In genomic region chrX:30181353-30181752, GRCh38 we compare ENCODE assay signal across 18 cellular contexts.
A peak's percentile ranks its signal among the peaks of the same experiment; 100 is the strongest.
DNase-seq lines count a peak whose midpoint lies in the region; ATAC-seq lines count a peak whose summit lies in the region.
"Had no signal": no experiment of that assay in that cellular context is flagged by ENCODE, and none has a peak within 500 bp of the region (broad histone marks: within the 10 kb centered on the region; RNA-seq: fewer than 3 reads in every experiment).

No MANE protein-coding gene starts in this region.

- ATAC-seq in GM18867 (IDR thresholded peaks at IDR 0.05; ENCODE audit: unreplicated experiment) (peak; percentile 92), GM21360 (IDR thresholded peaks at IDR 0.05; ENCODE audit: unreplicated experiment) (peak; percentile 59), HG03045 (IDR thresholded peaks at IDR 0.05; ENCODE audit: unreplicated experiment) (peak; percentile 66), HG03439 (IDR thresholded peaks at IDR 0.05; ENCODE audit: unreplicated experiment) (no peak), GM21367 (IDR thresholded peaks at IDR 0.05; ENCODE audit: unreplicated experiment) (no peak)

- DNase-seq in foreskin melanocyte: peak; percentile 6
- no peak for DNase-seq in activated T-cell treated with anti-CD3 and anti-CD28 coated beads, Interleukin-2, amount 50 U/mL, for 1 hour
- no peak for DNase-seq in activated CD4-positive, alpha-beta T cell treated with anti-CD3 and anti-CD28 coated beads, Interleukin-2, amount 50 U/mL, for 4 hours
- DNase-seq: CD4-positive, alpha-beta T cell; DMS79 treated with DMSO at 0.1 percent for 48 hours; GDM1; GM23248; MV-4-11; NCI-H1417 treated with DMSO at 0.1 percent for 48 hours; NCI-H2029 treated with DMSO at 0.1 percent for 48 hours; NCI-H524 treated with DMSO at 0.1 percent for 48 hours; RPMI8226; SJCRH30 had no signal

Comparison
In these comparisons a context has a peak if more than half of its experiments do, and no peak if none do; other contexts are left out.
1. ATAC-seq: peak in GM18867 (single experiment), GM21360 (single experiment) and HG03045 (single experiment); none in HG03439 (single experiment) and GM21367 (single experiment).